In genomic region chr1:147504801-147505303, GRCh38 we compare ENCODE assay signal across 8 cellular contexts. TPM values are rescaled to one million over a fixed set of nuclear protein-coding genes. Genes with fewer than 3 reads are reported as not detected.
DNase-seq lines count a peak whose midpoint lies in the region; ATAC-seq and TF ChIP-seq lines count a peak whose summit lies in the region.

No MANE protein-coding gene starts in this region.

- H3K9me3 ChIP-seq in neuronal stem cell (replicated peaks in 1 of 2; ENCODE audit: control insufficient read depth in 2 of 2, insufficient read depth in 1 of 2, low read depth in 1 of 2, low read length in 2 of 2) (no peaks in the 10 kb centered on the region), tibial nerve (no peaks in the 10 kb centered on the region)

- intact Hi-C loops in left colon (cut with DNase I, micrococcal nuclease), result no loop called here

- TF ChIP-seq EP300 in tibial nerve (IDR thresholded peaks at IDR 0.05), result no peak

- TF ChIP-seq CTCF in epithelial cell of proximal tubule (conservative IDR thresholded peaks at IDR 0.05; ENCODE audit: low read depth, low read length) (no peak), tibial nerve (IDR thresholded peaks at IDR 0.05) (no peak)

- H2BK120ac ChIP-seq in neuronal stem cell (ENCODE audit: low read depth, low read length), result no peak overlapping the region

- no peak overlapping the region for H2AK5ac ChIP-seq in neuronal stem cell (ENCODE audit: low read depth, low read length)

- H3K36me3 ChIP-seq in neuronal stem cell (replicated peaks in 1 of 2; ENCODE audit: control insufficient read depth in 2 of 2, insufficient read depth in 2 of 2, low read length in 2 of 2), result no peaks in the 10 kb centered on the region
- H3K36me3 ChIP-seq in tibial nerve, result no peaks in the 10 kb centered on the region

- H3K23ac ChIP-seq in neuronal stem cell (ENCODE audit: low read depth, low read length, poor library complexity), result no peak overlapping the region

- peak overlapping the region; percentile 90 for H2AFZ ChIP-seq in neuronal stem cell (ENCODE audit: low read length)

- peak overlapping the region; percentile 34 for H3K4me2 ChIP-seq in neuronal stem cell (ENCODE audit: insufficient read depth, low read length, poor library complexity, severe bottlenecking)

- no CpG with 5 or more reads among the region's 10 CpGs for WGBS in neuronal stem cell (ENCODE audit: extremely low coverage in 2 of 2, insufficient read length in 2 of 2, insufficient replicate concordance in 1 of 2), 2 donors
- 28 to 43% methylated on average over 10 of the region's 10 CpGs for WGBS in tibial nerve, 2 donors

- ATAC-seq in GM18870 (IDR thresholded peaks at IDR 0.05; ENCODE audit: unreplicated experiment) (no peak), left colon (no peak)

- H3K27me3 ChIP-seq in neuronal stem cell (ENCODE audit: control insufficient read depth in 3 of 3, insufficient read depth in 3 of 3, low read depth in 1 of 3, low read length in 3 of 3) (no peaks in the 10 kb centered on the region), tibial nerve (no peaks in the 10 kb centered on the region)

- H3K4ac ChIP-seq in neuronal stem cell (ENCODE audit: low read length), result no peak overlapping the region

- peak overlapping the region; percentile 95 for H3K27ac ChIP-seq in neuronal stem cell (replicated peaks; ENCODE audit: low read length)
- peak overlapping the region in 2 of 4 donors; percentile 5 to 41 for H3K27ac ChIP-seq in tibial nerve

- H3K14ac ChIP-seq in neuronal stem cell (ENCODE audit: low read length), result no peak overlapping the region

- H3K18ac ChIP-seq in neuronal stem cell (ENCODE audit: low read length), result no peak overlapping the region

- H4K91ac ChIP-seq in neuronal stem cell (ENCODE audit: low read depth, low read length, poor library complexity), result no peak overlapping the region

- H3K4me1 ChIP-seq in neuronal stem cell (ENCODE audit: control insufficient read depth in 2 of 2, insufficient read depth in 1 of 2, low read depth in 1 of 2, low read length in 2 of 2) (peaks cover 12 to 18% of the 10 kb centered on the region in 2 donors), tibial nerve (peaks cover 0 to 10% (median 0%) of the 10 kb centered on the region in 4 donors)

- no peak overlapping the region for H2BK5ac ChIP-seq in neuronal stem cell (ENCODE audit: low read length)

- peak; percentile 41 for DNase-seq in Daoy (ENCODE audit: low read depth)
- peak; percentile 53 for DNase-seq in NCI-H2227 treated with DMSO at 0.1 percent for 48 hours (lab: John Stamatoyannopoulos, UW)
- DNase-seq in epithelial cell of proximal tubule (ENCODE audit: low read depth), result no peak
- peak; percentile 72 for DNase-seq in neuronal stem cell (ENCODE audit: low spot score)
- DNase-seq in tibial nerve (ENCODE audit: low spot score in 2 of 2), result no peak
- DNase-seq in dermis blood vessel endothelial cell, result no peak
- DNase-seq in left colon, result no peak

- H2BK12ac ChIP-seq in neuronal stem cell (ENCODE audit: low read length), result no peak overlapping the region

- H2BK15ac ChIP-seq in neuronal stem cell (ENCODE audit: low read length), result no peak overlapping the region

- H4K8ac ChIP-seq in neuronal stem cell (ENCODE audit: low read depth, low read length), result no peak overlapping the region

- H3K9ac ChIP-seq in neuronal stem cell (ENCODE audit: low read depth, low read length, poor library complexity), result no peak overlapping the region

- no peak for TF ChIP-seq POLR2A in tibial nerve (IDR thresholded peaks at IDR 0.05)

- H3K79me1 ChIP-seq in neuronal stem cell (ENCODE audit: low read depth, low read length), result no peaks in the 10 kb centered on the region

- H3K4me3 ChIP-seq in epithelial cell of proximal tubule (ENCODE audit: low read depth, low read length), result peak overlapping the region; percentile 15
- peak overlapping the region in 1 of 2 donors; percentile 48 for H3K4me3 ChIP-seq in neuronal stem cell (ENCODE audit: low read length in 2 of 2)
- H3K4me3 ChIP-seq in tibial nerve, result no peak overlapping the region

RNA-seq across cellular contexts. Expression of gene BCL9, which starts 36.4 kb away (rescaled TPM):
- 5.6 and 19.2 TPM in 2 replicates for total RNA-seq in Daoy (2014; rRNA removed; shearing (Covaris generic))
- total RNA-seq in epithelial cell of proximal tubule (14.0 and 21.4 TPM in 2 replicates), tibial nerve (10 to 100 TPM in 3 of 4 donors, 1 to 10 TPM in 1; 9.6 to 16.5 (median 11.4) TPM), dermis blood vessel endothelial cell (2.9 and 3.9 TPM in 2 replicates), left colon (10 to 100 TPM; 17.6 to 17.8 TPM)
- 45.2 TPM for polyA plus RNA-seq in neuronal stem cell (2013, experiment 1 of 2)
- 43.6 TPM for polyA plus RNA-seq in neuronal stem cell (2013, experiment 2 of 2)

Comparison
In these comparisons a context has a peak if more than half of its experiments do, and no peak if none do; other contexts are left out.
1. DNase-seq: peak in Daoy (single experiment), NCI-H2227 treated with DMSO at 0.1 percent for 48 hours (single experiment) and neuronal stem cell (single experiment); none in epithelial cell of proximal tubule (single experiment), tibial nerve (0 of 2), dermis blood vessel endothelial cell (single experiment) and left colon (0 of 2).